25 cellular contexts compared by ENCODE assay signal in genomic region chr4:52646726-52647125, GRCh38.
"Had no signal": no experiment of that assay in that cellular context is flagged by ENCODE, and none has a peak within 500 bp of the region (broad histone marks: within the 10 kb centered on the region; RNA-seq: fewer than 3 reads in every experiment).

No MANE protein-coding gene starts in this region.

- ATAC-seq: effector memory CD8-positive, alpha-beta T cell; foreskin keratinocyte; gastroesophageal sphincter; left colon; left lobe of liver; left ventricle myocardium superior; lower lobe of right lung; mucosa of descending colon; naive thymus-derived CD8-positive, alpha-beta T cell had no signal

- FAIRE-seq: endometrium, endothelial cell of umbilical vein, frontal cortex, kidney had no signal

- DNase-seq: colonic mucosa; cortex of kidney; effector CD8-positive, alpha-beta T cell; effector memory CD8-positive, alpha-beta T cell; endodermal cell; foreskin keratinocyte; glutamatergic neuron; head of caudate nucleus; hypothalamus; immature natural killer cell; islet precursor cell; kidney; kidney glomerular epithelial cell; left colon; left ventricle myocardium superior; lower lobe of right lung; mesenchymal stem cell; mucosa of descending colon; naive B cell; naive thymus-derived CD8-positive, alpha-beta T cell had no signal
